Comparison of ENCODE assay signal across 2 cellular contexts in the genomic region with DNA sequence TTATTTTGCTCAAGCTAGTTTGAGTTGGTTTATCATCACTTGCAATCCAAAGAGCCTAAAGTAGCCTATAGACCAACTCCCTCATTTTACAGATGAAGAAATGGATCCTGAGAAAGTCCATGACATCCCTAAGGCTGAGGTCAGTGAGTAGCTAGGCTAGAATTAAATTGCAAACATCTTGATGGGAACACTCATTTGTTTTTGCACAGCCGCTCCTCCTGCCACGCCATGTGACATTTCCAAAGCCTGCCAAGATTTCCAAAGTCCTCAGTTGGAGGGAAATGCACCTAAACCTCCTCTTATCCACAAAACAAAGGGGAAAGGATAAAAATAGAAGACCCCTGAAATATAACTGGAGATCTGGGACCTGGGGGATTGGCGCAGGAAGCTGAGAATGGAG.
TF ChIP-seq lines count a peak whose summit lies in the region.

No MANE protein-coding gene starts in this region.

TF ChIP-seq in endothelial cell of umbilical vein, 7 proteins besides CTCF, POLR2A, EP300 and RAD21 (continued from another document):
- TF ChIP-seq, protein P1, sequence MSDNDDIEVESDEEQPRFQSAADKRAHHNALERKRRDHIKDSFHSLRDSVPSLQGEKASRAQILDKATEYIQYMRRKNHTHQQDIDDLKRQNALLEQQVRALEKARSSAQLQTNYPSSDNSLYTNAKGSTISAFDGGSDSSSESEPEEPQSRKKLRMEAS (IDR thresholded peaks at IDR 0.05; ENCODE audit: insufficient read depth, insufficient read length) = no peak
- no peak for TF ChIP-seq GATA2 (IDR thresholded peaks at IDR 0.05; ENCODE audit: insufficient read depth, insufficient read length, low read depth, low read length)
- no peak for TF ChIP-seq EZH2 (IDR thresholded peaks at IDR 0.05; ENCODE audit: borderline replicate concordance, low read depth, low read length, severe bottlenecking)
- TF ChIP-seq FOS (IDR thresholded peaks at IDR 0.05; ENCODE audit: borderline replicate concordance, insufficient read depth, low read length) = no peak
- TF ChIP-seq MYC (IDR thresholded peaks at IDR 0.05; ENCODE audit: low read depth, low read length) = no peak

TF ChIP-seq in HEK293T, 16 proteins besides CTCF, POLR2A, EP300 and RAD21 (continued from another document):
- TF ChIP-seq CTBP1 (IDR thresholded peaks at IDR 0.05; ENCODE audit: borderline replicate concordance) = no peak
- no peak for TF ChIP-seq LEF1 (IDR thresholded peaks at IDR 0.05; ENCODE audit: borderline replicate concordance)
- no peak for TF ChIP-seq FOXM1 (IDR thresholded peaks at IDR 0.05; ENCODE audit: borderline replicate concordance)
- no peak for TF ChIP-seq SP1 (IDR thresholded peaks at IDR 0.05)
- no peak for TF ChIP-seq TARDBP (IDR thresholded peaks at IDR 0.05)
- TF ChIP-seq, protein P2, sequence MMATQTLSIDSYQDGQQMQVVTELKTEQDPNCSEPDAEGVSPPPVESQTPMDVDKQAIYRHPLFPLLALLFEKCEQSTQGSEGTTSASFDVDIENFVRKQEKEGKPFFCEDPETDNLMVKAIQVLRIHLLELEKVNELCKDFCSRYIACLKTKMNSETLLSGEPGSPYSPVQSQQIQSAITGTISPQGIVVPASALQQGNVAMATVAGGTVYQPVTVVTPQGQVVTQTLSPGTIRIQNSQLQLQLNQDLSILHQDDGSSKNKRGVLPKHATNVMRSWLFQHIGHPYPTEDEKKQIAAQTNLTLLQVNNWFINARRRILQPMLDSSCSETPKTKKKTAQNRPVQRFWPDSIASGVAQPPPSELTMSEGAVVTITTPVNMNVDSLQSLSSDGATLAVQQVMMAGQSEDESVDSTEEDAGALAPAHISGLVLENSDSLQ (IDR thresholded peaks at IDR 0.05) = no peak
- no peak for TF ChIP-seq ZNF384 (IDR thresholded peaks at IDR 0.05)
- no peak for TF ChIP-seq FOXA1 (IDR thresholded peaks at IDR 0.05)
- TF ChIP-seq FOXK2 (IDR thresholded peaks at IDR 0.05) = no peak
